1 cellular context compared by ENCODE assay signal in the genomic region with DNA sequence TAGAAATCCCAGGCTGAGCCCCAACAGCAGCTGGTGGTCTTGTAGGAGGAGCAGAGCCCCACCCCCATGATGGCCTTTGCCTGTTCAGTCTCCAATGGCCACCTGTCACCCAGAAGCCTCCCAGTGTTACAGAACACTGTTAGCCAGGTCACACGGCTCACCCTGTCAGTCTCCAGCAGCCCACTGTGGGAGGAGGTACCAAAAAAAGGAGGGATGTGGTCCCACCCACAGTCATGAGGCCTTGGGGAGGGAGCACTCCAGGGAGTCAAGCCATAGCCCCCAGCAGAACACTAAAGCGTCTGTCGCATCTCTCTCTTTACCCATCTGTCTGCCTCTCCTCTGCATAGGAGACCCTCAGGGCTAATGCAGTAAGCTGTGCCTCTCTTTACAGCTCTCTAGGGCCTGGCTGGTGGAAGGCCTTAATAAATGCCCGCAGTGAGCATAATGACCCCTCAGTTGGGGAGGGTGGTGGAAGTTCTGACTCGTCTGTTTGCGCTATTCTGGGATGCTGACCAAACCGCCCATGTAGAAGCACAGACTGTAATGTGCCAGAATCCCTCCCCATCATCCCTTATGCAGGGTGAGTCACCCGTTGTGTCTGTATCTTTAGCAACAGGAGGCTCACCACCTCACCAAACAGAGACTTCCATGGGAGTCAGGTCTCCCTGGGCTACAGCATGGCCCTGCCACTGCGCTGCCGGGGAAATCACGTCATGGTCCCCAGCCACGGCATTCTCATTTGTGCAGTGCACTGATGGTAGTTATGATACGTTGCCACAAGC.
TF ChIP-seq lines count a peak whose summit lies in the region.

No MANE protein-coding gene starts in this region.

TF ChIP-seq in HEK293, 187 proteins besides CTCF, POLR2A, EP300 and RAD21 (continued from another document and continues in another):
- TF ChIP-seq, protein P1, sequence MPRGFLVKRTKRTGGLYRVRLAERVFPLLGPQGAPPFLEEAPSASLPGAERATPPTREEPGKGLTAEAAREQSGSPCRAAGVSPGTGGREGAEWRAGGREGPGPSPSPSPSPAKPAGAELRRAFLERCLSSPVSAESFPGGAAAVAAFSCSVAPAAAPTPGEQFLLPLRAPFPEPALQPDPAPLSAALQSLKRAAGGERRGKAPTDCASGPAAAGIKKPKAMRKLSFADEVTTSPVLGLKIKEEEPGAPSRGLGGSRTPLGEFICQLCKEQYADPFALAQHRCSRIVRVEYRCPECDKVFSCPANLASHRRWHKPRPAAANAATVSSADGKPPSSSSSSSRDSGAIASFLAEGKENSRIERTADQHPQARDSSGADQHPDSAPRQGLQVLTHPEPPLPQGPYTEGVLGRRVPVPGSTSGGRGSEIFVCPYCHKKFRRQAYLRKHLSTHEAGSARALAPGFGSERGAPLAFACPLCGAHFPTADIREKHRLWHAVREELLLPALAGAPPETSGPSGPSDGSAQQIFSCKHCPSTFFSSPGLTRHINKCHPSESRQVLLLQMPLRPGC (tag by site-specific recombination; IDR thresholded peaks at IDR 0.05), result 0 out of 2 replicates have a peak, but pooled peaks have one; percentile 45
- TF ChIP-seq ZNF48 (tag by site-specific recombination; IDR thresholded peaks at IDR 0.05) (no peak), YY1 (tag by site-specific recombination; IDR thresholded peaks at IDR 0.05) (no peak), ZBTB48 (tag by site-specific recombination; IDR thresholded peaks at IDR 0.05) (peak; percentile 84), ZNF37A (tag by site-specific recombination; IDR thresholded peaks at IDR 0.05) (no peak), ZNF2 (tag by site-specific recombination; IDR thresholded peaks at IDR 0.05) (peak; percentile 48; the same call in 1 of the 2 replicates), ZNF768 (tag by site-specific recombination; IDR thresholded peaks at IDR 0.05) (no peak), SP2 (tag by site-specific recombination; IDR thresholded peaks at IDR 0.05) (0 out of 2 replicates have a peak, but pooled peaks have one; percentile 15), ZEB2 (tag by site-specific recombination; IDR thresholded peaks at IDR 0.05) (peak; percentile 56), ZNF843 (tag by site-specific recombination; IDR thresholded peaks at IDR 0.05) (no peak), ZNF501 (tag by site-specific recombination; IDR thresholded peaks at IDR 0.05) (no peak), ZNF174 (tag by site-specific recombination; IDR thresholded peaks at IDR 0.05) (no peak), ZNF777 (tag by site-specific recombination; IDR thresholded peaks at IDR 0.05; ENCODE audit: borderline replicate concordance) (no peak), PRDM1 (tag by site-specific recombination; IDR thresholded peaks at IDR 0.05) (no peak), ZNF837 (tag by site-specific recombination; IDR thresholded peaks at IDR 0.05) (no peak), EGR2 (tag by site-specific recombination; IDR thresholded peaks at IDR 0.05; ENCODE audit: low read depth) (0 out of 2 replicates have a peak, but pooled peaks have one; percentile 20), ZIC2 (tag by site-specific recombination; IDR thresholded peaks at IDR 0.05) (peak; percentile 91), ZNF350 (tag by site-specific recombination; IDR thresholded peaks at IDR 0.05) (no peak), GFI1B (tag by site-specific recombination; IDR thresholded peaks at IDR 0.05) (no peak), KLF9 (tag by site-specific recombination; IDR thresholded peaks at IDR 0.05; ENCODE audit: low read depth) (no peak), ZNF133 (tag by site-specific recombination; IDR thresholded peaks at IDR 0.05) (no peak), WT1 (tag by site-specific recombination; IDR thresholded peaks at IDR 0.05) (peak; percentile 74; the same call in 1 of the 2 replicates), SP7 (tag by site-specific recombination; IDR thresholded peaks at IDR 0.05) (peak; percentile 87), ZNF354C (tag by site-specific recombination; IDR thresholded peaks at IDR 0.05; ENCODE audit: borderline replicate concordance, low read depth) (no peak), ZFP37 (tag by site-specific recombination; IDR thresholded peaks at IDR 0.05) (no peak), ZNF621 (tag by site-specific recombination; IDR thresholded peaks at IDR 0.05) (no peak), ZNF830 (tag by site-specific recombination; IDR thresholded peaks at IDR 0.05; ENCODE audit: low read depth) (no peak), ZNF660 (tag by site-specific recombination; IDR thresholded peaks at IDR 0.05) (peak; percentile 68), ZNF76 (tag by site-specific recombination; IDR thresholded peaks at IDR 0.05; ENCODE audit: borderline replicate concordance, low read depth) (peak; percentile 32; the same call in 1 of the 2 replicates), KLF1 (tag by site-specific recombination; IDR thresholded peaks at IDR 0.05) (peak; percentile 33; the same call in 1 of the 2 replicates), ZNF366 (tag by site-specific recombination; conservative IDR thresholded peaks at IDR 0.05) (peak; percentile 64), SCRT2 (tag by site-specific recombination; IDR thresholded peaks at IDR 0.05) (peak; percentile 89)
- TF ChIP-seq, protein P2, sequence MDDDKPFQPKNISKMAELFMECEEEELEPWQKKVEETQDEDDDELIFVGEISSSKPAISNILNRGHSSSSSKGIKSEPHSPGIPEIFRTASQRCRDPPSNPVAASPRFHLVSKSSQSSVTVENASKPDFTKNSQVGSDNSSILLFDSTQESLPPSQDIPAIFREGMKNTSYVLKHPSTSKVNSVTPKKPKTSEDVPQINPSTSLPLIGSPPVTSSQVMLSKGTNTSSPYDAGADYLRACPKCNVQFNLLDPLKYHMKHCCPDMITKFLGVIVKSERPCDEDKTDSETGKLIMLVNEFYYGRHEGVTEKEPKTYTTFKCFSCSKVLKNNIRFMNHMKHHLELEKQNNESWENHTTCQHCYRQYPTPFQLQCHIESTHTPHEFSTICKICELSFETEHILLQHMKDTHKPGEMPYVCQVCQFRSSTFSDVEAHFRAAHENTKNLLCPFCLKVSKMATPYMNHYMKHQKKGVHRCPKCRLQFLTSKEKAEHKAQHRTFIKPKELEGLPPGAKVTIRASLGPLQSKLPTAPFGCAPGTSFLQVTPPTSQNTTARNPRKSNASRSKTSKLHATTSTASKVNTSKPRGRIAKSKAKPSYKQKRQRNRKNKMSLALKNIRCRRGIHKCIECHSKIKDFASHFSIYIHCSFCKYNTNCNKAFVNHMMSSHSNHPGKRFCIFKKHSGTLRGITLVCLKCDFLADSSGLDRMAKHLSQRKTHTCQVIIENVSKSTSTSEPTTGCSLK (tag by site-specific recombination; IDR thresholded peaks at IDR 0.05), result no peak
- TF ChIP-seq, protein P3, sequence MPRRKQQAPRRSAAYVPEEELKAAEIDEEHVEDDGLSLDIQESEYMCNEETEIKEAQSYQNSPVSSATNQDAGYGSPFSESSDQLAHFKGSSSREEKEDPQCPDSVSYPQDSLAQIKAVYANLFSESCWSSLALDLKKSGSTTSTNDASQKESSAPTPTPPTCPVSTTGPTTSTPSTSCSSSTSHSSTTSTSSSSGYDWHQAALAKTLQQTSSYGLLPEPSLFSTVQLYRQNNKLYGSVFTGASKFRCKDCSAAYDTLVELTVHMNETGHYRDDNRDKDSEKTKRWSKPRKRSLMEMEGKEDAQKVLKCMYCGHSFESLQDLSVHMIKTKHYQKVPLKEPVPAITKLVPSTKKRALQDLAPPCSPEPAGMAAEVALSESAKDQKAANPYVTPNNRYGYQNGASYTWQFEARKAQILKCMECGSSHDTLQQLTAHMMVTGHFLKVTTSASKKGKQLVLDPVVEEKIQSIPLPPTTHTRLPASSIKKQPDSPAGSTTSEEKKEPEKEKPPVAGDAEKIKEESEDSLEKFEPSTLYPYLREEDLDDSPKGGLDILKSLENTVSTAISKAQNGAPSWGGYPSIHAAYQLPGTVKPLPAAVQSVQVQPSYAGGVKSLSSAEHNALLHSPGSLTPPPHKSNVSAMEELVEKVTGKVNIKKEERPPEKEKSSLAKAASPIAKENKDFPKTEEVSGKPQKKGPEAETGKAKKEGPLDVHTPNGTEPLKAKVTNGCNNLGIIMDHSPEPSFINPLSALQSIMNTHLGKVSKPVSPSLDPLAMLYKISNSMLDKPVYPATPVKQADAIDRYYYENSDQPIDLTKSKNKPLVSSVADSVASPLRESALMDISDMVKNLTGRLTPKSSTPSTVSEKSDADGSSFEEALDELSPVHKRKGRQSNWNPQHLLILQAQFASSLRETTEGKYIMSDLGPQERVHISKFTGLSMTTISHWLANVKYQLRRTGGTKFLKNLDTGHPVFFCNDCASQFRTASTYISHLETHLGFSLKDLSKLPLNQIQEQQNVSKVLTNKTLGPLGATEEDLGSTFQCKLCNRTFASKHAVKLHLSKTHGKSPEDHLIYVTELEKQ (tag by site-specific recombination; IDR thresholded peaks at IDR 0.05; ENCODE audit: borderline replicate concordance), result no peak
- TF ChIP-seq, protein P4, sequence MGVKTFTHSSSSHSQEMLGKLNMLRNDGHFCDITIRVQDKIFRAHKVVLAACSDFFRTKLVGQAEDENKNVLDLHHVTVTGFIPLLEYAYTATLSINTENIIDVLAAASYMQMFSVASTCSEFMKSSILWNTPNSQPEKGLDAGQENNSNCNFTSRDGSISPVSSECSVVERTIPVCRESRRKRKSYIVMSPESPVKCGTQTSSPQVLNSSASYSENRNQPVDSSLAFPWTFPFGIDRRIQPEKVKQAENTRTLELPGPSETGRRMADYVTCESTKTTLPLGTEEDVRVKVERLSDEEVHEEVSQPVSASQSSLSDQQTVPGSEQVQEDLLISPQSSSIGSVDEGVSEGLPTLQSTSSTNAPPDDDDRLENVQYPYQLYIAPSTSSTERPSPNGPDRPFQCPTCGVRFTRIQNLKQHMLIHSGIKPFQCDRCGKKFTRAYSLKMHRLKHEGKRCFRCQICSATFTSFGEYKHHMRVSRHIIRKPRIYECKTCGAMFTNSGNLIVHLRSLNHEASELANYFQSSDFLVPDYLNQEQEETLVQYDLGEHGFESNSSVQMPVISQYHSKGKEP (tag by site-specific recombination; IDR thresholded peaks at IDR 0.05), result no peak
- TF ChIP-seq, protein P5, sequence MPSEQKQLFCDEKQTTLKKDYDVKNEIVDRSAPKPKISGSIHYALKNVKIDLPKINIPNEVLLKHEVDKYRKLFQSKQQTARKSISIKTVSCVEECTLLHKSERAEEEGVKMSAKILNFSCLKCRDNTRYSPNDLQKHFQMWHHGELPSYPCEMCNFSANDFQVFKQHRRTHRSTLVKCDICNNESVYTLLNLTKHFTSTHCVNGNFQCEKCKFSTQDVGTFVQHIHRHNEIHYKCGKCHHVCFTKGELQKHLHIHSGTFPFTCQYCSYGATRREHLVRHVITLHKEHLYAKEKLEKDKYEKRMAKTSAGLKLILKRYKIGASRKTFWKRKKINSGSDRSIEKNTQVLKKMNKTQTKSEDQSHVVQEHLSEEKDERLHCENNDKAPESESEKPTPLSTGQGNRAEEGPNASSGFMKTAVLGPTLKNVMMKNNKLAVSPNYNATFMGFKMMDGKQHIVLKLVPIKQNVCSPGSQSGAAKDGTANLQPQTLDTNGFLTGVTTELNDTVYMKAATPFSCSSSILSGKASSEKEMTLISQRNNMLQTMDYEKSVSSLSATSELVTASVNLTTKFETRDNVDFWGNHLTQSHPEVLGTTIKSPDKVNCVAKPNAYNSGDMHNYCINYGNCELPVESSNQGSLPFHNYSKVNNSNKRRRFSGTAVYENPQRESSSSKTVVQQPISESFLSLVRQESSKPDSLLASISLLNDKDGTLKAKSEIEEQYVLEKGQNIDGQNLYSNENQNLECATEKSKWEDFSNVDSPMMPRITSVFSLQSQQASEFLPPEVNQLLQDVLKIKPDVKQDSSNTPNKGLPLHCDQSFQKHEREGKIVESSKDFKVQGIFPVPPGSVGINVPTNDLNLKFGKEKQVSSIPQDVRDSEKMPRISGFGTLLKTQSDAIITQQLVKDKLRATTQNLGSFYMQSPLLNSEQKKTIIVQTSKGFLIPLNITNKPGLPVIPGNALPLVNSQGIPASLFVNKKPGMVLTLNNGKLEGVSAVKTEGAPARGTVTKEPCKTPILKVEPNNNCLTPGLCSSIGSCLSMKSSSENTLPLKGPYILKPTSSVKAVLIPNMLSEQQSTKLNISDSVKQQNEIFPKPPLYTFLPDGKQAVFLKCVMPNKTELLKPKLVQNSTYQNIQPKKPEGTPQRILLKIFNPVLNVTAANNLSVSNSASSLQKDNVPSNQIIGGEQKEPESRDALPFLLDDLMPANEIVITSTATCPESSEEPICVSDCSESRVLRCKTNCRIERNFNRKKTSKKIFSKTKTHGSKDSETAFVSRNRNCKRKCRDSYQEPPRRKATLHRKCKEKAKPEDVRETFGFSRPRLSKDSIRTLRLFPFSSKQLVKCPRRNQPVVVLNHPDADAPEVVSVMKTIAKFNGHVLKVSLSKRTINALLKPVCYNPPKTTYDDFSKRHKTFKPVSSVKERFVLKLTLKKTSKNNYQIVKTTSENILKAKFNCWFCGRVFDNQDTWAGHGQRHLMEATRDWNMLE (tag by site-specific recombination; conservative IDR thresholded peaks at IDR 0.05; ENCODE audit: low read depth), result no peak
- TF ChIP-seq, protein P6, sequence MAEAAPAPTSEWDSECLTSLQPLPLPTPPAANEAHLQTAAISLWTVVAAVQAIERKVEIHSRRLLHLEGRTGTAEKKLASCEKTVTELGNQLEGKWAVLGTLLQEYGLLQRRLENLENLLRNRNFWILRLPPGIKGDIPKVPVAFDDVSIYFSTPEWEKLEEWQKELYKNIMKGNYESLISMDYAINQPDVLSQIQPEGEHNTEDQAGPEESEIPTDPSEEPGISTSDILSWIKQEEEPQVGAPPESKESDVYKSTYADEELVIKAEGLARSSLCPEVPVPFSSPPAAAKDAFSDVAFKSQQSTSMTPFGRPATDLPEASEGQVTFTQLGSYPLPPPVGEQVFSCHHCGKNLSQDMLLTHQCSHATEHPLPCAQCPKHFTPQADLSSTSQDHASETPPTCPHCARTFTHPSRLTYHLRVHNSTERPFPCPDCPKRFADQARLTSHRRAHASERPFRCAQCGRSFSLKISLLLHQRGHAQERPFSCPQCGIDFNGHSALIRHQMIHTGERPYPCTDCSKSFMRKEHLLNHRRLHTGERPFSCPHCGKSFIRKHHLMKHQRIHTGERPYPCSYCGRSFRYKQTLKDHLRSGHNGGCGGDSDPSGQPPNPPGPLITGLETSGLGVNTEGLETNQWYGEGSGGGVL (tag by site-specific recombination; IDR thresholded peaks at IDR 0.05), result no peak; the same call in 1 of the 2 replicates
- TF ChIP-seq, protein P7, sequence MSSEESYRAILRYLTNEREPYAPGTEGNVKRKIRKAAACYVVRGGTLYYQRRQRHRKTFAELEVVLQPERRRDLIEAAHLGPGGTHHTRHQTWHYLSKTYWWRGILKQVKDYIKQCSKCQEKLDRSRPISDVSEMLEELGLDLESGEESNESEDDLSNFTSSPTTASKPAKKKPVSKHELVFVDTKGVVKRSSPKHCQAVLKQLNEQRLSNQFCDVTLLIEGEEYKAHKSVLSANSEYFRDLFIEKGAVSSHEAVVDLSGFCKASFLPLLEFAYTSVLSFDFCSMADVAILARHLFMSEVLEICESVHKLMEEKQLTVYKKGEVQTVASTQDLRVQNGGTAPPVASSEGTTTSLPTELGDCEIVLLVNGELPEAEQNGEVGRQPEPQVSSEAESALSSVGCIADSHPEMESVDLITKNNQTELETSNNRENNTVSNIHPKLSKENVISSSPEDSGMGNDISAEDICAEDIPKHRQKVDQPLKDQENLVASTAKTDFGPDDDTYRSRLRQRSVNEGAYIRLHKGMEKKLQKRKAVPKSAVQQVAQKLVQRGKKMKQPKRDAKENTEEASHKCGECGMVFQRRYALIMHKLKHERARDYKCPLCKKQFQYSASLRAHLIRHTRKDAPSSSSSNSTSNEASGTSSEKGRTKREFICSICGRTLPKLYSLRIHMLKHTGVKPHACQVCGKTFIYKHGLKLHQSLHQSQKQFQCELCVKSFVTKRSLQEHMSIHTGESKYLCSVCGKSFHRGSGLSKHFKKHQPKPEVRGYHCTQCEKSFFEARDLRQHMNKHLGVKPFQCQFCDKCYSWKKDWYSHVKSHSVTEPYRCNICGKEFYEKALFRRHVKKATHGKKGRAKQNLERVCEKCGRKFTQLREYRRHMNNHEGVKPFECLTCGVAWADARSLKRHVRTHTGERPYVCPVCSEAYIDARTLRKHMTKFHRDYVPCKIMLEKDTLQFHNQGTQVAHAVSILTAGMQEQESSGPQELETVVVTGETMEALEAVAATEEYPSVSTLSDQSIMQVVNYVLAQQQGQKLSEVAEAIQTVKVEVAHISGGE (tag by site-specific recombination; conservative IDR thresholded peaks at IDR 0.05; ENCODE audit: low read depth), result no peak
